ENCODE assay signal across 20 cellular contexts in genomic region chr4:22720091-22720490, GRCh38. TPM values are rescaled to one million over a fixed set of nuclear protein-coding genes. Genes with fewer than 3 reads are reported as not detected.
"Had no signal": no experiment of that assay in that cellular context is flagged by ENCODE, and none has a peak within 500 bp of the region (broad histone marks: within the 10 kb centered on the region; RNA-seq: fewer than 3 reads in every experiment).

No MANE protein-coding gene starts in this region.

- H3K4me3 ChIP-seq: cardiac muscle cell, esophagus squamous epithelium, gastrocnemius medialis, heart right ventricle, lower lobe of right lung, psoas muscle, sigmoid colon had no signal

- H3K9me3 ChIP-seq: esophagus squamous epithelium, gastrocnemius medialis, lower lobe of right lung, psoas muscle, sigmoid colon had no signal

- DNase-seq: activated CD4-positive, alpha-beta T cell treated with anti-CD3 and anti-CD28 coated beads, Interleukin-2, amount 10 ng/mL, durations not matched to agents 7 days and 5 days; activated CD4-positive, CD25-positive, alpha-beta regulatory T cell; activated CD8-positive, alpha-beta memory T cell treated with anti-CD3 and anti-CD28 coated beads, Interleukin-2, amount 50 U/mL, for 48 hours; activated naive CD8-positive, alpha-beta T cell treated with anti-CD3 and anti-CD28 coated beads for 36 hours; esophagus squamous epithelium; gastrocnemius medialis; heart right ventricle; left colon; lower lobe of right lung; psoas muscle; sigmoid colon; stimulated activated CD4-positive, alpha-beta T cell treated with anti-CD3 and anti-CD28 coated beads, Interleukin-12 subunit alpha, Interleukin-12 subunit beta, amount 100 ng/mL, for 4 hours; stimulated activated CD4-positive, alpha-beta T cell treated with anti-CD3 and anti-CD28 coated beads, Interleukin-2, amount 100 ng/mL, for 24 hours; T-helper 2 cell had no signal

- H3K27ac ChIP-seq: cardiac muscle cell, esophagus squamous epithelium, gastrocnemius medialis, heart right ventricle, lower lobe of right lung, psoas muscle, sigmoid colon had no signal

- H3K27me3 ChIP-seq: cardiac muscle cell, esophagus squamous epithelium, gastrocnemius medialis, heart right ventricle, sigmoid colon had no signal

- H3K36me3 ChIP-seq: cardiac muscle cell, esophagus squamous epithelium, gastrocnemius medialis, heart right ventricle, lower lobe of right lung, sigmoid colon had no signal

- ATAC-seq: gastrocnemius medialis; heart right ventricle; left colon; lower lobe of right lung; psoas muscle; stimulated activated effector memory CD8-positive, alpha-beta T cell treated with anti-CD3 and anti-CD28 coated beads, Interleukin-12 subunit alpha, Interleukin-12 subunit beta, amount 100 ng/mL, for 72 hours had no signal

- H3K4me1 ChIP-seq: esophagus squamous epithelium, gastrocnemius medialis, heart right ventricle, lower lobe of right lung, psoas muscle, sigmoid colon had no signal

RNA-seq across cellular contexts. Expression of gene GBA3, which starts 27.4 kb away (rescaled TPM):
- total RNA-seq: activated CD4-positive, alpha-beta T cell treated with anti-CD3 and anti-CD28 coated beads, Interleukin-2, amount 10 ng/mL, durations not matched to agents 7 days and 5 days; activated naive CD8-positive, alpha-beta T cell treated with anti-CD3 and anti-CD28 coated beads for 36 hours; activated T-helper 1 cell treated with anti-CD3 and anti-CD28 coated beads, Interleukin-12 subunit alpha, Interleukin-12 subunit beta, Interleukin-2, Interleukin-4 antibody, amounts not matched to agents 30 ng/mL and 10 ng/mL and 1 ng/mL, durations not matched to agents 14 hours and 24 hours and 36 hours; cardiac muscle cell; esophagus squamous epithelium; heart right ventricle; mesothelial cell of epicardium; psoas muscle; urinary bladder had no signal
- polyA plus RNA-seq: cardiac muscle cell, heart right ventricle, neural cell had no signal
